ENCODE assay signal across 1 cellular context in the genomic region with DNA sequence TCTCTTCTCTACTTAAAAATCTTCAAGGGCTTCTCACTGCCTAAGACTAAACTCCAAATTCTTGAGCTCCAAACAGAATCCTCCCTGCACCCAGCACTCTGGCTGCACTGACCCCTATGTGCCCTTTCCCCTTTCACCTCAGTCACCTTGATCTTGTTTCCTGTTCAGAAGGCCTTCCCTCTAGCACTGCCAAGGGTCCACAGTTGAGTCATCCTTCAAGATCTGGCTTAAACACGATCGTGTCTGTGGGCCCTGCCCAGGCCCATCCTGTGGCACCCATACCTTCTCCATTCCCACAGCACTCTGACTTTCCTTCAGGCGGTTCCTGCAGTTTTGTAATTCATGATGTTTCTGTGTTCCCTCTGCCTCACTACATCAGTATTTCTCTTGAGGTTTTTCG.
TF ChIP-seq lines count a peak whose summit lies in the region.

No MANE protein-coding gene starts in this region.

TF ChIP-seq in GM23338, 12 proteins besides CTCF, POLR2A, EP300 and RAD21 (continued from another document):
- TF ChIP-seq, protein P1, sequence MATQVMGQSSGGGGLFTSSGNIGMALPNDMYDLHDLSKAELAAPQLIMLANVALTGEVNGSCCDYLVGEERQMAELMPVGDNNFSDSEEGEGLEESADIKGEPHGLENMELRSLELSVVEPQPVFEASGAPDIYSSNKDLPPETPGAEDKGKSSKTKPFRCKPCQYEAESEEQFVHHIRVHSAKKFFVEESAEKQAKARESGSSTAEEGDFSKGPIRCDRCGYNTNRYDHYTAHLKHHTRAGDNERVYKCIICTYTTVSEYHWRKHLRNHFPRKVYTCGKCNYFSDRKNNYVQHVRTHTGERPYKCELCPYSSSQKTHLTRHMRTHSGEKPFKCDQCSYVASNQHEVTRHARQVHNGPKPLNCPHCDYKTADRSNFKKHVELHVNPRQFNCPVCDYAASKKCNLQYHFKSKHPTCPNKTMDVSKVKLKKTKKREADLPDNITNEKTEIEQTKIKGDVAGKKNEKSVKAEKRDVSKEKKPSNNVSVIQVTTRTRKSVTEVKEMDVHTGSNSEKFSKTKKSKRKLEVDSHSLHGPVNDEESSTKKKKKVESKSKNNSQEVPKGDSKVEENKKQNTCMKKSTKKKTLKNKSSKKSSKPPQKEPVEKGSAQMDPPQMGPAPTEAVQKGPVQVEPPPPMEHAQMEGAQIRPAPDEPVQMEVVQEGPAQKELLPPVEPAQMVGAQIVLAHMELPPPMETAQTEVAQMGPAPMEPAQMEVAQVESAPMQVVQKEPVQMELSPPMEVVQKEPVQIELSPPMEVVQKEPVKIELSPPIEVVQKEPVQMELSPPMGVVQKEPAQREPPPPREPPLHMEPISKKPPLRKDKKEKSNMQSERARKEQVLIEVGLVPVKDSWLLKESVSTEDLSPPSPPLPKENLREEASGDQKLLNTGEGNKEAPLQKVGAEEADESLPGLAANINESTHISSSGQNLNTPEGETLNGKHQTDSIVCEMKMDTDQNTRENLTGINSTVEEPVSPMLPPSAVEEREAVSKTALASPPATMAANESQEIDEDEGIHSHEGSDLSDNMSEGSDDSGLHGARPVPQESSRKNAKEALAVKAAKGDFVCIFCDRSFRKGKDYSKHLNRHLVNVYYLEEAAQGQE (IDR thresholded peaks at IDR 0.05; ENCODE audit: unreplicated experiment), result no peak
- no peak for TF ChIP-seq ZNF331 (CRISPR knock-in tag; IDR thresholded peaks at IDR 0.05; ENCODE audit: low read depth)
